In genomic region chr9:63703674-63704073, GRCh38 we compare ENCODE assay signal across 8 cellular contexts.
A peak's percentile ranks its signal among the peaks of the same experiment; 100 is the strongest.
DNase-seq lines count a peak whose midpoint lies in the region; ATAC-seq and TF ChIP-seq lines count a peak whose summit lies in the region.
"Not testable (repeated sequence)": the region's sequence is repeated elsewhere in the genome, so short reads cannot be mapped to it uniquely, and the experiment has no call there.

No MANE protein-coding gene starts in this region.

- not testable (repeated sequence) for H3K36me3 Mint-ChIP-seq in activated CD4-positive, alpha-beta T cell treated with anti-CD3 and anti-CD28 coated beads for 36 hours (ENCODE audit: low read depth); neural crest cell (ENCODE audit: low read depth)

- not testable (repeated sequence) for H3K4me1 Mint-ChIP-seq in activated CD4-positive, alpha-beta T cell treated with anti-CD3 and anti-CD28 coated beads for 36 hours; neural crest cell

- CTCF ChIA-PET in activated CD4-positive, alpha-beta T cell treated with anti-CD3 and anti-CD28 coated beads for 36 hours (lab: Charles Lee), result not testable (repeated sequence)

- not testable (repeated sequence) for H3K9me3 ChIP-seq in breast epithelium, testis

- DNase-seq in Daoy (ENCODE audit: low read depth) (peak; percentile 84), NCI-H69 (lab: John Stamatoyannopoulos, UW) (peak; percentile 8), activated gamma-delta T cell (lab: John Stamatoyannopoulos, UW) (peak; percentile 3), breast epithelium (ENCODE audit: low spot score in 2 of 2) (peak in 1 of 2 donors; percentile 35), foreskin melanocyte (peak; percentile 2), neural crest cell (ENCODE audit: low read depth, low spot score) (peak; percentile 9), testis (peak; percentile 41)
- peak; percentile 68 for DNase-seq in activated CD4-positive, alpha-beta T cell treated with anti-CD3 and anti-CD28 coated beads for 36 hours

- H3K27me3 Mint-ChIP-seq in activated CD4-positive, alpha-beta T cell treated with anti-CD3 and anti-CD28 coated beads for 36 hours; neural crest cell (ENCODE audit: low read depth): not testable (repeated sequence)

- ATAC-seq in activated CD4-positive, alpha-beta T cell treated with anti-CD3 and anti-CD28 coated beads for 36 hours, result not testable (repeated sequence)

- intact Hi-C loops in activated CD4-positive, alpha-beta T cell treated with anti-CD3 and anti-CD28 coated beads for 36 hours (cut with DNase I, micrococcal nuclease); breast epithelium (cut with DNase I; ENCODE audit: low total_unique reads); testis (cut with DNase I; ENCODE audit: low total_unique reads): not testable (repeated sequence)

- H3K4me3 Mint-ChIP-seq in activated CD4-positive, alpha-beta T cell treated with anti-CD3 and anti-CD28 coated beads for 36 hours; neural crest cell: not testable (repeated sequence)

- 22% methylated on average over 37 of the region's 38 CpGs; no CpG with 5 or more reads in 1 of the 2 donors for WGBS in testis, 2 donors

- not testable (repeated sequence) for H3K27ac Mint-ChIP-seq in activated CD4-positive, alpha-beta T cell treated with anti-CD3 and anti-CD28 coated beads for 36 hours; neural crest cell (ENCODE audit: unreplicated experiment)

- H3K27me3 ChIP-seq in breast epithelium, testis: not testable (repeated sequence)

- H3K4me3 ChIP-seq in breast epithelium (peak overlapping the region in 2 of 3 donors; percentile 28 to 35), testis (peak overlapping the region; percentile 41 to 55)

- H3K9me3 Mint-ChIP-seq in activated CD4-positive, alpha-beta T cell treated with anti-CD3 and anti-CD28 coated beads for 36 hours (ENCODE audit: low read depth); neural crest cell: not testable (repeated sequence)

- not testable (repeated sequence) for H3K36me3 ChIP-seq in breast epithelium; testis (ENCODE audit: low read depth, missing control alignments)

- POLR2A ChIA-PET in activated CD4-positive, alpha-beta T cell treated with anti-CD3 and anti-CD28 coated beads for 36 hours (lab: Charles Lee), result not testable (repeated sequence)

- TF ChIP-seq CTCF in breast epithelium (IDR thresholded peaks at IDR 0.05); neural crest cell (conservative IDR thresholded peaks at IDR 0.05); testis (IDR thresholded peaks at IDR 0.05): not testable (repeated sequence)

- H3K4me1 ChIP-seq in breast epithelium, testis: not testable (repeated sequence)

- not testable (repeated sequence) for H3K27ac ChIP-seq in breast epithelium, testis

- not testable (repeated sequence) for TF ChIP-seq POLR2A in breast epithelium (IDR thresholded peaks at IDR 0.05); testis (IDR thresholded peaks at IDR 0.05)
